ENCODE assay signal across 12 cellular contexts in the genomic region with DNA sequence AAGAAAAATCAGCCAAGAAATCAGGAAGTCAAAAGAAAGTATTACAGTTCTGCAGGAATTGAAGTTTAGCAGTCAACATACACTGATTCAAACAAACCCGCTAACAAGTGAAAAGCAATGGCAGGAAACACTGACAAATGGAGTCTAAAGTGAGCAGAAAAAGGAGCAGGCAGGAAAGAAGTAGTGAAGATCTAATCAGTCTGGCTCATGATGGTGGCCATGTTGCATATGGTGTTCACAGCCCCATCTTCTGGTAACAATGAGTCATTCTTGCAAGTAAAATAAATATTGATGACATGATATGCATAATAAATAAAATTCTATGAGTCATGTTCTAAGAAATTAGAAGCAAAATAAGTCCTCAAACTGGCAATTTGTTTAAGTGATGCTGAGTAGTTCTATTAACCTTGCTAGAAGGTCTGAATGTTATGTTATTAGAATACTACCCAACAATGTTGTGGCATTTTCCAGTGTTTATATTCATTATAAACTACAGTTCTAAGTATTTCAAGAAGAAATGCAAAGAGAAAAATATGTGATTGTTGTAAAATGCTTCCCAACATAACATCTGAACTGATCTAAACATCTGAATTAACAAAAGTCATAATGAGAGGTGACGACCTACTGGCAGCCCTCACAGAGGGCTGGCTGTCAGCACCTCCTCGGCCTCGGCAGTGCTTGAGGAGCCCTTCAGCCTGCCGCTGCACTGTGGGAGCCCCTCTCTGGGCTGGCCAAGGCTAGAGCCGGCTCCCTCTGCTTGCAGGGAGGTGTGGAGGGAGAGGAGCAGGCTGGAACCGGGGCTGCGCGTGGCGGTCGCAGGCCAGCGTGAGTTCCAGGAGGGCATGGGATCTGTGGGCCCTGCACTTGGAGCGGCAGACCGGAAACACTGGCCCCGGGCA. TPM values are rescaled to one million over a fixed set of nuclear protein-coding genes. Genes with fewer than 3 reads are reported as not detected.
DNase-seq lines count a peak whose midpoint lies in the region; ATAC-seq and TF ChIP-seq lines count a peak whose summit lies in the region.
"Had no signal": no experiment of that assay in that cellular context is flagged by ENCODE, and none has a peak within 500 bp of the region (broad histone marks: within the 10 kb centered on the region; RNA-seq: fewer than 3 reads in every experiment).

No MANE protein-coding gene starts in this region.

- no peak overlapping the region for H3K4me2 ChIP-seq in OCI-LY3 (ENCODE audit: low read length)

- H3K9me3 ChIP-seq in OCI-LY3 (ENCODE audit: insufficient read depth, low read length) (no peaks in the 10 kb centered on the region), Peyer's patch (no peaks in the 10 kb centered on the region)

- no peaks in the 10 kb centered on the region for H3K79me2 ChIP-seq in OCI-LY3 (ENCODE audit: low read length)

- no peak for ATAC-seq in HG03342 (IDR thresholded peaks at IDR 0.05; ENCODE audit: unreplicated experiment)

- TF ChIP-seq CTCF in 22Rv1 (IDR thresholded peaks at IDR 0.05) (peak; percentile 51), OCI-LY3 (IDR thresholded peaks at IDR 0.05; ENCODE audit: low read depth, low read length) (peak; percentile 24; the same call in 1 of the 2 replicates), epithelial cell of esophagus (IDR thresholded peaks at IDR 0.05; ENCODE audit: insufficient read depth, low read depth, low read length, missing control alignments) (no peak), Peyer's patch (IDR thresholded peaks at IDR 0.05) (no peak)

- no peak overlapping the region for H3K9ac ChIP-seq in OCI-LY3 (ENCODE audit: low read length)

- H3K27ac ChIP-seq in 22Rv1 (no peak overlapping the region), OCI-LY3 (ENCODE audit: low read length) (no peak overlapping the region), Peyer's patch (no peak overlapping the region)

- H3K4me1 ChIP-seq in OCI-LY3 (ENCODE audit: low read length) (peaks cover 6% of the 10 kb centered on the region), Peyer's patch (peaks cover 0 to 5% (median 0%) of the 10 kb centered on the region in 4 donors)

- 0 out of 2 replicates have a peak, but pooled peaks cover 3% of the 10 kb centered on the region for H3K27me3 ChIP-seq in OCI-LY3 (ENCODE audit: low read depth, low read length)
- H3K27me3 ChIP-seq in Peyer's patch, result no peaks in the 10 kb centered on the region

- DNase-seq in DMS53 treated with DMSO at 0.1 percent for 48 hours (lab: John Stamatoyannopoulos, UW; ENCODE audit: unreplicated experiment) (peak; percentile 7), epithelial cell of esophagus (ENCODE audit: low read depth) (peak; percentile 51), Peyer's patch (no peak), cerebellum (ENCODE audit: low spot score) (no peak), NCI-H526 treated with DMSO at 0.1 percent for 48 hours (lab: John Stamatoyannopoulos, UW) (no peak)
- DNase-seq: activated CD4-positive, alpha-beta T cell treated with anti-CD3 and anti-CD28 coated beads for 1 hour; activated naive CD8-positive, alpha-beta T cell treated with anti-CD3 and anti-CD28 coated beads, Interleukin-2, amount 10 ng/mL, durations not matched to agents 7 days and 5 days; NCI-H1105 had no signal

- no peak for TF ChIP-seq POLR2A in Peyer's patch (IDR thresholded peaks at IDR 0.05)

- peak overlapping the region; percentile 8; the same call in 1 of the 2 replicates for H2AFZ ChIP-seq in OCI-LY3 (ENCODE audit: low read depth, low read length)

- H4K20me1 ChIP-seq in OCI-LY3 (ENCODE audit: insufficient read depth, low read length), result no peaks in the 10 kb centered on the region

- no peak overlapping the region for H3K4me3 ChIP-seq in OCI-LY3 (ENCODE audit: low read length)
- no peak overlapping the region for H3K4me3 ChIP-seq in epithelial cell of esophagus (ENCODE audit: low read length)
- H3K4me3 ChIP-seq in Peyer's patch, result no peak overlapping the region

- no peaks in the 10 kb centered on the region for H3K36me3 ChIP-seq in OCI-LY3 (replicated peaks; ENCODE audit: low read depth, low read length)
- H3K36me3 ChIP-seq in Peyer's patch, result no peaks in the 10 kb centered on the region

RNA-seq across cellular contexts. Expression of a gene that starts 5.7 kb away (rescaled TPM):
- 10 to 100 TPM; 32.2 to 56.1 (median 32.7) TPM for total RNA-seq in Peyer's patch
- 63.2 TPM for total RNA-seq in cerebellum

RNA-seq across cellular contexts. Expression of a gene that starts 50.7 kb away (rescaled TPM):
- total RNA-seq in Peyer's patch (not detected), cerebellum (not detected)
- total RNA-seq: activated naive CD8-positive, alpha-beta T cell treated with anti-CD3 and anti-CD28 coated beads, Interleukin-2, amount 10 ng/mL, durations not matched to agents 7 days and 5 days; lower leg skin had no signal

Comparison
In these comparisons a context has a peak if more than half of its experiments do, and no peak if none do; other contexts are left out.
1. CTCF ChIP-seq: peak in 22Rv1 (single experiment) and OCI-LY3 (single experiment); none in epithelial cell of esophagus (single experiment) and Peyer's patch (0 of 6).
2. DNase-seq: peak in DMS53 treated with DMSO at 0.1 percent for 48 hours (single experiment) and epithelial cell of esophagus (single experiment); none in Peyer's patch (0 of 3), cerebellum (single experiment) and NCI-H526 treated with DMSO at 0.1 percent for 48 hours (single experiment).